In the genomic region with DNA sequence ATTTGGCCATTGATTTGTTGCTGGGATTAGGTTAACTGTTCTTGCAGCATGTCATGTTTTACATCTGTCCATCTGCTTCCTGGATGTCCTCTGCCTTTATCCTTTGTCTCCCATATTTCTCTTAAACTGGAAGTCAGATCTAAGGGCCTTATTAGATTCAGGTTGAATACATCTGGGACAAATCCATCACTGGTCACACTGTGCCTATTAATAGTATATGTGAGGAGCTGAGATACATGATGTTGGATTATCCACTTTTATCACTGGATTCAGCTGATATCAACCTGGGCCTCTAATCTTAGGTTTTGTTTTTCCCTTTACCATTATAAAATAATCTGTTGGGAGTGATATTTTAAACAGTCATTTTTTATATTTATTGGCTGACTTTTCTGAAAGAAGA, we compare ENCODE assay signal across 25 cellular contexts. TPM values are rescaled to one million over a fixed set of nuclear protein-coding genes. Genes with fewer than 3 reads are reported as not detected.
DNase-seq lines count a peak whose midpoint lies in the region; ATAC-seq, FAIRE-seq and TF ChIP-seq lines count a peak whose summit lies in the region.
"Had no signal": no experiment of that assay in that cellular context is flagged by ENCODE, and none has a peak within 500 bp of the region (broad histone marks: within the 10 kb centered on the region; RNA-seq: fewer than 3 reads in every experiment).

No MANE protein-coding gene starts in this region.

- H3K9ac ChIP-seq in subcutaneous abdominal adipose tissue (ENCODE audit: low read length in 5 of 5) = no peak overlapping the region
- no peak overlapping the region for H3K9ac ChIP-seq in neural progenitor cell

- peaks cover 31% of the 10 kb centered on the region for H4K20me1 ChIP-seq in neural progenitor cell (ENCODE audit: low read depth)

- no peaks in the 10 kb centered on the region for H3K9me3 ChIP-seq in T-helper 17 cell (ENCODE audit: control insufficient read depth, low read length, poor library complexity, severe bottlenecking)
- no peaks in the 10 kb centered on the region for H3K9me3 ChIP-seq in right atrium auricular region
- no peaks in the 10 kb centered on the region for H3K9me3 ChIP-seq in subcutaneous abdominal adipose tissue (ENCODE audit: control insufficient read depth in 5 of 5, low read length in 5 of 5)
- H3K9me3 ChIP-seq in neural progenitor cell (ENCODE audit: low read depth) = no peaks in the 10 kb centered on the region
- H3K9me3 ChIP-seq: BE2C, Caco-2 had no signal

- H3F3A ChIP-seq in neural progenitor cell (ENCODE audit: low read depth) = peaks cover 8% of the 10 kb centered on the region

- no peak for FAIRE-seq in D721Med (lab: Jason Lieb, UNC)
- FAIRE-seq: A204.1, GM19239, HTR-8/SVneo had no signal

- DNase-seq in T-helper 17 cell = no peak
- no peak for DNase-seq in right atrium auricular region (ENCODE audit: low spot score)
- no peak for DNase-seq in activated gamma-delta T cell treated with Interleukin-2 at 50 U/mL for 16 hours
- DNase-seq in D721Med (ENCODE audit: insufficient read length, low spot score) = no peak
- no peak for DNase-seq in neural progenitor cell (ENCODE audit: low spot score)
- DNase-seq: BE2C; Caco-2; CD4-positive, alpha-beta T cell; DMS153; GF-D8; IMR-90; NCI-H1417 treated with DMSO at 0.1 percent for 48 hours; NCI-H187 treated with DMSO at 0.1 percent for 48 hours; NCI-H226; NCI-H524; NCI-H82; OCI-M1; RPMI8226 had no signal

- H3K27ac Mint-ChIP-seq in T-helper 17 cell = peak overlapping the region; percentile 62
- no peak overlapping the region for H3K27ac Mint-ChIP-seq in neural progenitor cell
- H3K27ac Mint-ChIP-seq: CD4-positive, alpha-beta T cell; GM23338 had no signal

- H3K27me3 ChIP-seq in right atrium auricular region = no peaks in the 10 kb centered on the region
- no peaks in the 10 kb centered on the region for H3K27me3 ChIP-seq in subcutaneous abdominal adipose tissue (ENCODE audit: control insufficient read depth in 5 of 5, insufficient read depth in 4 of 5, low read length in 5 of 5)
- no peaks in the 10 kb centered on the region for H3K27me3 ChIP-seq in neural progenitor cell
- H3K27me3 ChIP-seq: BE2C had no signal

- H3K4me3 ChIP-seq in right atrium auricular region = no peak overlapping the region
- no peak overlapping the region for H3K4me3 ChIP-seq in subcutaneous abdominal adipose tissue (ENCODE audit: low read depth in 1 of 5, low read length in 5 of 5)
- no peak overlapping the region for H3K4me3 ChIP-seq in neural progenitor cell
- H3K4me3 ChIP-seq: GM23338 had no signal

- H3K9me3 Mint-ChIP-seq in neural progenitor cell = no peaks in the 10 kb centered on the region
- H3K9me3 Mint-ChIP-seq: CD4-positive, alpha-beta T cell; GM23338 had no signal

- no peak overlapping the region for H3K4me3 Mint-ChIP-seq in T-helper 17 cell
- no peak overlapping the region for H3K4me3 Mint-ChIP-seq in neural progenitor cell
- H3K4me3 Mint-ChIP-seq: CD4-positive, alpha-beta T cell; GM23338 had no signal

- H3K27ac ChIP-seq in cingulate gyrus (ENCODE audit: low read depth, low read length) (peak overlapping the region; percentile 86), right atrium auricular region (peak overlapping the region; percentile 52 to 63), subcutaneous abdominal adipose tissue (ENCODE audit: low read depth, low read length) (peak overlapping the region; percentile 56), neural progenitor cell (no peak overlapping the region)

- no peak overlapping the region for H3K4me2 ChIP-seq in neural progenitor cell
- H3K4me2 ChIP-seq: GM23338 had no signal

- H3K4me1 Mint-ChIP-seq in T-helper 17 cell = peaks cover 14% of the 10 kb centered on the region
- peaks cover 10% of the 10 kb centered on the region for H3K4me1 Mint-ChIP-seq in neural progenitor cell
- H3K4me1 Mint-ChIP-seq: GM23338 had no signal

- H3K36me3 ChIP-seq in right atrium auricular region (peaks cover 49% of the 10 kb centered on the region), subcutaneous abdominal adipose tissue (ENCODE audit: control insufficient read depth in 5 of 5, insufficient read depth in 5 of 5, low read length in 5 of 5) (peaks cover 46 to 60% (median 48%) of the 10 kb centered on the region in 5 donors), neural progenitor cell (peaks cover 25% of the 10 kb centered on the region)

- TF ChIP-seq CTCF in right atrium auricular region (IDR thresholded peaks at IDR 0.05) = no peak
- no peak for TF ChIP-seq CTCF in D721Med (IDR thresholded peaks at IDR 0.05; ENCODE audit: insufficient read depth, missing control alignments)
- no peak for TF ChIP-seq CTCF in neural progenitor cell (IDR thresholded peaks at IDR 0.05)

- H3K36me3 Mint-ChIP-seq in T-helper 17 cell (ENCODE audit: low read depth) (peaks cover 10% of the 10 kb centered on the region), neural progenitor cell (peaks cover 50% of the 10 kb centered on the region)

- H3K27me3 Mint-ChIP-seq in T-helper 17 cell (no peaks in the 10 kb centered on the region), neural progenitor cell (ENCODE audit: insufficient read depth, low read depth) (no peaks in the 10 kb centered on the region)
- H3K27me3 Mint-ChIP-seq: CD4-positive, alpha-beta T cell had no signal

- H3K4me1 ChIP-seq in right atrium auricular region (peaks cover 0 to 24% of the 10 kb centered on the region in 2 donors), subcutaneous abdominal adipose tissue (ENCODE audit: control insufficient read depth in 5 of 5, insufficient read depth in 5 of 5, low read length in 5 of 5) (peaks cover 0 to 14% (median 4%) of the 10 kb centered on the region in 5 donors), neural progenitor cell (peaks cover 17% of the 10 kb centered on the region)
- H3K4me1 ChIP-seq: BE2C, Caco-2 had no signal

- H3K79me2 ChIP-seq in neural progenitor cell (ENCODE audit: low read depth) = peaks cover 7% of the 10 kb centered on the region

- no peak for ATAC-seq in T-helper 17 cell
- no peak for ATAC-seq in GM18867 (IDR thresholded peaks at IDR 0.05; ENCODE audit: unreplicated experiment)
- ATAC-seq: GM23338 had no signal

- no peak overlapping the region for H2AFZ ChIP-seq in neural progenitor cell (replicated peaks)
- H2AFZ ChIP-seq: GM23338 had no signal

RNA-seq across cellular contexts. Expression of a gene that starts 41.8 kb away (rescaled TPM):
- 1 to 10 TPM; 4.7 to 5.3 TPM for total RNA-seq in T-helper 17 cell
- total RNA-seq in right atrium auricular region = 1 to 10 TPM in 1 of 2 donors, not detected in 1; 2.2 TPM
- 0.22 TPM in 1 of 2 replicates, not detected in the other for total RNA-seq in neural progenitor cell (ENCODE audit: low replicate concordance)
- total RNA-seq: GM23338 had no signal

RNA-seq across cellular contexts. Expression of a gene that starts 46.3 kb away (rescaled TPM):
- 100 to 1,000 TPM; 156 to 198 TPM for total RNA-seq in T-helper 17 cell
- total RNA-seq in right atrium auricular region = 100 to 1,000 TPM in 1 of 2 donors, 10 to 100 TPM in 1; 89.5 to 103 TPM
- 90.2 and 151 TPM in 2 replicates for total RNA-seq in neural progenitor cell (ENCODE audit: low replicate concordance)
